Comparison of ENCODE assay signal across 16 cellular contexts in the genomic region with DNA sequence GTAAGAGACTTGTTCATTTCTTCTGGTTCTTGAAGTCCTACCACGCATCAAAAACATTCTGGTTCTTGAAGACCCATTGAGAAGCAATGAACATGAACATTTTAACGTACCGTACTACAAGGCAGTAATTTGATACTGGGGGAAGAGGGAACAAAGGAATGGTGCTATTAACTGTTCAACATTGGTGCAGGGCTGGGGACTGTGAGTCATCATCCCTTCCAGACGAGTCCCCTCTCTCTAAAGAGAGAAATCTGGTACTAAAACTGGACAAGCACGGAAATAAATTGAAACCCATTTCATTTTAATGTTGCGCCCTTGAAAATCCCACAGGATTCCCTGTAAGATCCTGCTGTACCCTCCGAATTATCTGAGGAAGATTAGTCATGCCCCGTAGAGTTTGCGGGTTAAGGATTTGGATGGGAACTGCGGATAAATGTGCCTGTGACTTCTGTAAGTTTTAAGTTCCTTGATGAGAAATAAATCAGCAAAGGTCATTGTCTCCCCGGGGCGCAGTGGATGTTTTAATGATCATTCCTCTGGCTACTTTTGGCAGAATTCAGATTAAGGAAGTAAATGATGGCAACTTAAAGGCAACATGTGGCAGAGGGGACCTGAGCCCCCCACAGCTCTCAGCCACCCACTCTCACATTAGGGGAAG.
DNase-seq lines count a peak whose midpoint lies in the region; ATAC-seq, FAIRE-seq and TF ChIP-seq lines count a peak whose summit lies in the region.
"Had no signal": no experiment of that assay in that cellular context is flagged by ENCODE, and none has a peak within 500 bp of the region (broad histone marks: within the 10 kb centered on the region; RNA-seq: fewer than 3 reads in every experiment).

No MANE protein-coding gene starts in this region.

- no peaks in the 10 kb centered on the region for H4K20me1 ChIP-seq in osteoblast (ENCODE audit: insufficient read depth, low read length)

- no peaks in the 10 kb centered on the region for H3K9me3 ChIP-seq in osteoblast (ENCODE audit: low read depth, low read length)
- H3K9me3 ChIP-seq: adrenal gland, upper lobe of right lung had no signal

- H3K4me2 ChIP-seq in osteoblast (ENCODE audit: insufficient read depth, low read length) = peak overlapping the region; percentile 2

- ATAC-seq in GM19023 (IDR thresholded peaks at IDR 0.05; ENCODE audit: unreplicated experiment) = no peak
- ATAC-seq: upper lobe of right lung had no signal

- no peaks in the 10 kb centered on the region for H3K79me2 ChIP-seq in osteoblast (ENCODE audit: insufficient read depth, low read length)

- no peak overlapping the region for H3K27ac ChIP-seq in osteoblast (ENCODE audit: low read depth, low read length)
- H3K27ac ChIP-seq: adrenal gland, dorsolateral prefrontal cortex, upper lobe of right lung, VCaP had no signal

- H3K36me3 ChIP-seq in osteoblast (ENCODE audit: insufficient read depth, low read length) = no peaks in the 10 kb centered on the region
- H3K36me3 ChIP-seq: adrenal gland, upper lobe of right lung had no signal

- peaks cover 4% of the 10 kb centered on the region for H3K4me1 ChIP-seq in osteoblast (ENCODE audit: insufficient read depth, low read length)
- H3K4me1 ChIP-seq: adrenal gland, upper lobe of right lung had no signal

- H3K4me3 ChIP-seq in choroid plexus epithelial cell (ENCODE audit: low read depth, low read length) (no peak overlapping the region), osteoblast (ENCODE audit: insufficient read depth, low read length) (no peak overlapping the region)
- H3K4me3 ChIP-seq: adrenal gland, dorsolateral prefrontal cortex, upper lobe of right lung had no signal

- FAIRE-seq in frontal cortex (lab: Jason Lieb, UNC) = no peak
- FAIRE-seq: A204.1 had no signal

- TF ChIP-seq CTCF in choroid plexus epithelial cell (conservative IDR thresholded peaks at IDR 0.05; ENCODE audit: low read depth, low read length) = no peak
- TF ChIP-seq CTCF in osteoblast (IDR thresholded peaks at IDR 0.05; ENCODE audit: extremely low read depth, low read depth, low read length) = no peak

- DNase-seq in NCI-H2107 treated with DMSO at 0.1 percent for 48 hours (lab: John Stamatoyannopoulos, UW; ENCODE audit: unreplicated experiment) (peak; percentile 65), NCI-H2107 (lab: John Stamatoyannopoulos, UW) (no peak), NCI-H1436 (lab: John Stamatoyannopoulos, UW) (peak; percentile 36), choroid plexus epithelial cell (ENCODE audit: low read depth) (peak; percentile 6), osteoblast (ENCODE audit: insufficient read length, low spot score, missing footprints) (peak; percentile 58), T-helper 1 cell (no peak), frontal cortex (ENCODE audit: low spot score in 2 of 2) (no peak)
- DNase-seq: adrenal gland, dorsolateral prefrontal cortex, NCI-H446, nucleus accumbens, Right ventricle myocardium superior, upper lobe of right lung had no signal

- peaks cover 16% of the 10 kb centered on the region for H3K27me3 ChIP-seq in osteoblast (ENCODE audit: insufficient read depth, low read length)
- H3K27me3 ChIP-seq: upper lobe of right lung had no signal

- H2AFZ ChIP-seq in osteoblast (ENCODE audit: low read length) = no peak overlapping the region

Comparison
In these comparisons a context has a peak if more than half of its experiments do, and no peak if none do; other contexts are left out.
1. DNase-seq: peak in NCI-H2107 treated with DMSO at 0.1 percent for 48 hours (single experiment), NCI-H1436 (single experiment), choroid plexus epithelial cell (single experiment) and osteoblast (single experiment); none in NCI-H2107 (single experiment), T-helper 1 cell (0 of 5) and frontal cortex (0 of 2).